12 cellular contexts compared by ENCODE assay signal in genomic region chr9:137575382-137575724, GRCh38. TPM values are rescaled to one million over a fixed set of nuclear protein-coding genes. Genes with fewer than 3 reads are reported as not detected.
DNase-seq lines count a peak whose midpoint lies in the region; ATAC-seq and TF ChIP-seq lines count a peak whose summit lies in the region.
"Had no signal": no experiment of that assay in that cellular context is flagged by ENCODE, and none has a peak within 500 bp of the region (broad histone marks: within the 10 kb centered on the region; RNA-seq: fewer than 3 reads in every experiment).

No MANE protein-coding gene starts in this region.

- peaks cover 27% of the 10 kb centered on the region for H3K36me3 Mint-ChIP-seq in natural killer cell treated with Interleukin-12 subunit alpha and Interleukin-12 subunit beta and Interleukin-15 and Interleukin-18, amount 100 ng/mL, for 72 hours
- peaks cover 10% of the 10 kb centered on the region for H3K36me3 Mint-ChIP-seq in natural killer cell
- peaks cover 25% of the 10 kb centered on the region for H3K36me3 Mint-ChIP-seq in T-helper 2 cell treated with Interferon-gamma antibody and Interleukin-4, amounts not matched to agents 5 μg/mL and 100 μg/mL, for 36 hours (ENCODE audit: low read depth)

- H3K9me3 Mint-ChIP-seq in natural killer cell treated with Interleukin-12 subunit alpha and Interleukin-12 subunit beta and Interleukin-15 and Interleukin-18, amount 100 ng/mL, for 72 hours = no peaks in the 10 kb centered on the region
- no peaks in the 10 kb centered on the region for H3K9me3 Mint-ChIP-seq in natural killer cell
- no peaks in the 10 kb centered on the region for H3K9me3 Mint-ChIP-seq in T-helper 2 cell treated with Interferon-gamma antibody and Interleukin-4, amounts not matched to agents 5 μg/mL and 100 μg/mL, for 36 hours

- intact Hi-C loops in natural killer cell (cut with micrococcal nuclease) = no loop called here

- peaks cover 32 to 33% of the 10 kb centered on the region in 2 donors for H3K4me1 Mint-ChIP-seq in natural killer cell treated with Interleukin-12 subunit alpha and Interleukin-12 subunit beta and Interleukin-15 and Interleukin-18, amount 100 ng/mL, for 72 hours (ENCODE audit: low read depth in 2 of 2)
- peaks cover 28 to 32% of the 10 kb centered on the region in 2 donors for H3K4me1 Mint-ChIP-seq in natural killer cell
- H3K4me1 Mint-ChIP-seq in T-helper 2 cell treated with Interferon-gamma antibody and Interleukin-4, amounts not matched to agents 5 μg/mL and 100 μg/mL, for 36 hours (ENCODE audit: low read depth) = peaks cover 21% of the 10 kb centered on the region

- H3K27ac Mint-ChIP-seq in natural killer cell treated with Interleukin-12 subunit alpha and Interleukin-12 subunit beta and Interleukin-15 and Interleukin-18, amount 100 ng/mL, for 72 hours = peak overlapping the region; percentile 9 to 75
- H3K27ac Mint-ChIP-seq in natural killer cell = peak overlapping the region in 1 of 2 donors; percentile 59
- H3K27ac Mint-ChIP-seq in T-helper 2 cell treated with Interferon-gamma antibody and Interleukin-4, amounts not matched to agents 5 μg/mL and 100 μg/mL, for 36 hours = peak overlapping the region; percentile 68

- no peak for ATAC-seq in natural killer cell treated with Interleukin-12 subunit alpha and Interleukin-12 subunit beta and Interleukin-15 and Interleukin-18, amount 100 ng/mL, for 72 hours
- ATAC-seq in natural killer cell (no peak), GM21423 (IDR thresholded peaks at IDR 0.05; ENCODE audit: unreplicated experiment) (no peak), HG03139 (IDR thresholded peaks at IDR 0.05; ENCODE audit: unreplicated experiment) (no peak)
- ATAC-seq: right lobe of liver had no signal

- no peak overlapping the region for H3K4me3 ChIP-seq in fibroblast of mammary gland (ENCODE audit: control insufficient read depth, low read depth, low read length)
- H3K4me3 ChIP-seq: right lobe of liver, upper lobe of left lung had no signal

- H3K27me3 Mint-ChIP-seq in natural killer cell treated with Interleukin-12 subunit alpha and Interleukin-12 subunit beta and Interleukin-15 and Interleukin-18, amount 100 ng/mL, for 72 hours = no peaks in the 10 kb centered on the region
- H3K27me3 Mint-ChIP-seq in natural killer cell (ENCODE audit: low read depth in 2 of 2) = no peaks in the 10 kb centered on the region
- H3K27me3 Mint-ChIP-seq in T-helper 2 cell treated with Interferon-gamma antibody and Interleukin-4, amounts not matched to agents 5 μg/mL and 100 μg/mL, for 36 hours (ENCODE audit: low read depth) = no peaks in the 10 kb centered on the region

- TF ChIP-seq CTCF in natural killer cell (IDR thresholded peaks at IDR 0.05) = no peak
- TF ChIP-seq CTCF in fibroblast of mammary gland (conservative IDR thresholded peaks at IDR 0.05; ENCODE audit: control insufficient read depth, insufficient read depth, low read depth, low read length) = no peak

- DNase-seq in natural killer cell treated with Interleukin-12 subunit alpha and Interleukin-12 subunit beta and Interleukin-15 and Interleukin-18, amount 100 ng/mL, for 72 hours (ENCODE audit: low spot score) = no peak
- no peak for DNase-seq in natural killer cell
- DNase-seq in T-helper 2 cell treated with Interferon-gamma antibody and Interleukin-4, amounts not matched to agents 5 μg/mL and 100 μg/mL, for 36 hours (ENCODE audit: low spot score) = no peak
- peak; percentile 55 for DNase-seq in fibroblast of mammary gland (ENCODE audit: low read depth)
- no peak for DNase-seq in AG20443 (ENCODE audit: low spot score)
- DNase-seq in HK-2 (ENCODE audit: unreplicated experiment) = no peak
- DNase-seq: effector CD8-positive, alpha-beta T cell; right lobe of liver; upper lobe of left lung had no signal

- H3K4me3 Mint-ChIP-seq in natural killer cell treated with Interleukin-12 subunit alpha and Interleukin-12 subunit beta and Interleukin-15 and Interleukin-18, amount 100 ng/mL, for 72 hours = no peak overlapping the region
- no peak overlapping the region for H3K4me3 Mint-ChIP-seq in natural killer cell
- H3K4me3 Mint-ChIP-seq in T-helper 2 cell treated with Interferon-gamma antibody and Interleukin-4, amounts not matched to agents 5 μg/mL and 100 μg/mL, for 36 hours = peak overlapping the region; percentile 63

RNA-seq across cellular contexts. Expression of gene DPH7, which starts 3.4 kb away (rescaled TPM):
- total RNA-seq in natural killer cell treated with Interleukin-12 subunit alpha and Interleukin-12 subunit beta and Interleukin-15 and Interleukin-18, amount 100 ng/mL, for 72 hours = 10 to 100 TPM; 32.5 to 78.0 TPM
- 10 to 100 TPM; 39.5 to 51.0 (median 48.5) TPM for total RNA-seq in natural killer cell

RNA-seq across cellular contexts. Expression of gene ZMYND19, which starts 15.0 kb away (rescaled TPM):
- total RNA-seq in natural killer cell treated with Interleukin-12 subunit alpha and Interleukin-12 subunit beta and Interleukin-15 and Interleukin-18, amount 100 ng/mL, for 72 hours = 10 to 100 TPM; 31.5 to 96.1 TPM
- 10 to 100 TPM in 2 of 3 donors, 1 to 10 TPM in 1; 6.5 to 18.8 (median 16.3) TPM for total RNA-seq in natural killer cell

RNA-seq across cellular contexts. Expression of gene MRPL41, which starts 23.7 kb away (rescaled TPM):
- 10 to 100 TPM; 35.9 to 48.6 TPM for total RNA-seq in natural killer cell treated with Interleukin-12 subunit alpha and Interleukin-12 subunit beta and Interleukin-15 and Interleukin-18, amount 100 ng/mL, for 72 hours
- total RNA-seq in natural killer cell = 10 to 100 TPM; 11.5 to 17.9 (median 16.8) TPM

RNA-seq across cellular contexts. Expression of gene PNPLA7, which starts 25.2 kb away (rescaled TPM):
- total RNA-seq in natural killer cell treated with Interleukin-12 subunit alpha and Interleukin-12 subunit beta and Interleukin-15 and Interleukin-18, amount 100 ng/mL, for 72 hours = 1 to 10 TPM; 1.2 to 7.1 TPM
- 1 to 10 TPM; 4.3 to 6.4 (median 4.9) TPM for total RNA-seq in natural killer cell
- total RNA-seq: H4 had no signal

RNA-seq across cellular contexts. Expression of gene ARRDC1, which starts 30.1 kb away (rescaled TPM):
- 10 to 100 TPM; 56.6 to 64.7 TPM for total RNA-seq in natural killer cell treated with Interleukin-12 subunit alpha and Interleukin-12 subunit beta and Interleukin-15 and Interleukin-18, amount 100 ng/mL, for 72 hours
- total RNA-seq in natural killer cell = 100 to 1,000 TPM in 1 of 3 donors, 10 to 100 TPM in 2; 80.7 to 105 (median 92.9) TPM
